In the genomic region with DNA sequence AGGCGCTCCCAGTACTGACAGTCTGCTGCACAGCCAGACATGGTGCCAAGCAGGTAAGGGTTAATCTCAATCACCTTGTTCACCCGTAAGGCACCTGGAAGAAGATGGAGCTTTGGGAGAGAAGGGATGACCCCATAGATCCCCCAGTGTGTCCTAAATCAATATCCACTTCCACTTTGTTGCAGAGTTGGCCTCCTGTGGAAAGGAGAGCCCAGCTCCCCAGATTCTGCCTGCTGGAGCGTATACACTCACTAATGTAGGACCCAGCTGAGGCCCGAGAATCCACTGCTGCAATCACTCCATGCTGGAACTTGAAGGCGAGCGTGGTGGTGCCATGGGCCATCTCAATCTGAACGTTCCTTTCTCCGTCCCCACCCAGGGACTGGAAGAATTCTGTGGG, we compare ENCODE assay signal across 9 cellular contexts. TPM values are rescaled to one million over a fixed set of nuclear protein-coding genes. Genes with fewer than 3 reads are reported as not detected.
DNase-seq lines count a peak whose midpoint lies in the region; ATAC-seq and TF ChIP-seq lines count a peak whose summit lies in the region.
"Had no signal": no experiment of that assay in that cellular context is flagged by ENCODE, and none has a peak within 500 bp of the region (broad histone marks: within the 10 kb centered on the region; RNA-seq: fewer than 3 reads in every experiment).

No MANE protein-coding gene starts in this region.

- CTCF ChIA-PET in CD8-positive, alpha-beta T cell (lab: Charles Lee) = interaction anchor here (1.0 to 11.2 kb wide), 5 partner anchors 9 to 142 kb away, joined by 3 to 320 read pairs (median 9); a partner anchor contains a TSS

- peak overlapping the region; percentile 99 for H3K4me3 Mint-ChIP-seq in CD8-positive, alpha-beta T cell
- peak overlapping the region; percentile 96 for H3K4me3 Mint-ChIP-seq in osteocyte (ENCODE audit: unreplicated experiment)

- H3K27me3 ChIP-seq in CD8-positive, alpha-beta T cell (ENCODE audit: insufficient read depth, low read length) = no peaks in the 10 kb centered on the region
- peaks cover 11% of the 10 kb centered on the region for H3K27me3 ChIP-seq in Loucy (ENCODE audit: insufficient read depth, low read length, poor library complexity, severe bottlenecking)
- H3K27me3 ChIP-seq in duodenal mucosa (ENCODE audit: control insufficient read depth in 1 of 2, insufficient read depth in 2 of 2, low read length in 2 of 2) = no peaks in the 10 kb centered on the region
- H3K27me3 ChIP-seq in dorsolateral prefrontal cortex = no peaks in the 10 kb centered on the region

- H2AFZ ChIP-seq in Loucy (ENCODE audit: low read length) = no peak overlapping the region

- H3K9me3 ChIP-seq in CD8-positive, alpha-beta T cell (ENCODE audit: low read length) = no peaks in the 10 kb centered on the region
- H3K9me3 ChIP-seq in Loucy (ENCODE audit: insufficient read depth, low read depth, low read length) (no peaks in the 10 kb centered on the region), duodenal mucosa (ENCODE audit: control insufficient read depth in 1 of 2, low read length in 2 of 2) (no peaks in the 10 kb centered on the region)

- no peaks in the 10 kb centered on the region for H3K9me2 ChIP-seq in Loucy (replicated peaks; ENCODE audit: low read depth, low read length)

- peaks cover 44% of the 10 kb centered on the region for H3K36me3 ChIP-seq in CD8-positive, alpha-beta T cell (ENCODE audit: insufficient read depth, low read length)
- H3K36me3 ChIP-seq in Loucy (ENCODE audit: insufficient read depth, low read length) (peaks cover 29% of the 10 kb centered on the region), duodenal mucosa (ENCODE audit: control insufficient read depth in 1 of 2, insufficient read depth in 2 of 2, low read length in 2 of 2) (peaks cover 43 to 50% of the 10 kb centered on the region in 2 donors)

- POLR2A ChIA-PET in CD8-positive, alpha-beta T cell (lab: Charles Lee) = interaction anchor here (0.7 to 6.1 kb wide), 4 partner anchors 12 to 129 kb away, joined by 3 to 135 read pairs (median 49); a partner anchor contains a TSS

- peaks cover 24% of the 10 kb centered on the region for H4K20me1 ChIP-seq in Loucy (ENCODE audit: insufficient read depth, low read length, poor library complexity, severe bottlenecking)

- H3K27me3 Mint-ChIP-seq in CD8-positive, alpha-beta T cell (ENCODE audit: low read depth) = no peaks in the 10 kb centered on the region
- H3K27me3 Mint-ChIP-seq in osteocyte (ENCODE audit: unreplicated experiment) = no peaks in the 10 kb centered on the region

- TF ChIP-seq CTCF in CD8-positive, alpha-beta T cell (IDR thresholded peaks at IDR 0.05) = no peak
- no peak for TF ChIP-seq CTCF in Loucy (conservative IDR thresholded peaks at IDR 0.05; ENCODE audit: low read length)
- no peak for TF ChIP-seq CTCF in osteocyte (IDR thresholded peaks at IDR 0.05)
- TF ChIP-seq CTCF in dorsolateral prefrontal cortex (IDR thresholded peaks at IDR 0.05 in 54 of 56, conservative IDR thresholded peaks at IDR 0.05 in 2 of 56; ENCODE audit: low read depth in 1 of 56, partially characterized antibody in 56 of 56) = no peak

- peaks cover 75% of the 10 kb centered on the region for H3K36me3 Mint-ChIP-seq in CD8-positive, alpha-beta T cell
- peaks cover 37% of the 10 kb centered on the region for H3K36me3 Mint-ChIP-seq in osteocyte (ENCODE audit: unreplicated experiment)

- H3K4me1 Mint-ChIP-seq in CD8-positive, alpha-beta T cell (ENCODE audit: low read depth) = peaks cover 73% of the 10 kb centered on the region
- peaks cover 21% of the 10 kb centered on the region for H3K4me1 Mint-ChIP-seq in osteocyte (ENCODE audit: unreplicated experiment)

- H3K79me2 ChIP-seq in Loucy (ENCODE audit: insufficient read depth, low read length) = peaks cover 76% of the 10 kb centered on the region

- H3K27ac ChIP-seq in CD8-positive, alpha-beta T cell (ENCODE audit: low read depth, low read length) = peak overlapping the region; percentile 96
- H3K27ac ChIP-seq in duodenal mucosa (ENCODE audit: low read depth, low read length) (no peak overlapping the region), dorsolateral prefrontal cortex (peak overlapping the region in 27 of 59 donors; percentile 5 to 98 (median 92))
- H3K27ac ChIP-seq: epithelial cell of prostate had no signal

- peak overlapping the region; percentile 99 for H3K4me3 ChIP-seq in CD8-positive, alpha-beta T cell (ENCODE audit: low read depth, low read length)
- peak overlapping the region; percentile 97 for H3K4me3 ChIP-seq in Loucy (ENCODE audit: low read length, poor library complexity, severe bottlenecking)
- H3K4me3 ChIP-seq in duodenal mucosa (ENCODE audit: low read depth in 1 of 2, low read length in 2 of 2) = peak overlapping the region; percentile 90 to 99
- peak overlapping the region in 23 of 59 donors; percentile 54 to 88 (median 76) for H3K4me3 ChIP-seq in dorsolateral prefrontal cortex

- intact Hi-C loops in CD8-positive, alpha-beta T cell (cut with DNase I, micrococcal nuclease) = loop anchor here in 1 of 2 experiments (5.0 to 10.0 kb wide), 2 partner anchors 572 to 665 kb away; a partner anchor contains a TSS
- intact Hi-C loops in dorsolateral prefrontal cortex (cut with DNase I) = no loop called here

- no peaks in the 10 kb centered on the region for H3K9me3 Mint-ChIP-seq in CD8-positive, alpha-beta T cell
- H3K9me3 Mint-ChIP-seq in osteocyte (ENCODE audit: unreplicated experiment) = no peaks in the 10 kb centered on the region

- peak overlapping the region; percentile 99 for H3K4me2 ChIP-seq in Loucy (ENCODE audit: low read depth, low read length, poor library complexity, severe bottlenecking)

- ATAC-seq in CD8-positive, alpha-beta T cell = no peak

- H3K9ac ChIP-seq in Loucy (ENCODE audit: low read depth, low read length, poor library complexity, severe bottlenecking) = peak overlapping the region; percentile 100
- peak overlapping the region; percentile 89 to 97 for H3K9ac ChIP-seq in duodenal mucosa (ENCODE audit: low read depth in 1 of 2, low read length in 2 of 2)

- H3F3A ChIP-seq in Loucy (ENCODE audit: low read depth) = peaks cover 24% of the 10 kb centered on the region

- H3K4me1 ChIP-seq in CD8-positive, alpha-beta T cell (ENCODE audit: insufficient read depth, low read length) = peaks cover 69% of the 10 kb centered on the region
- H3K4me1 ChIP-seq in Loucy (ENCODE audit: insufficient read depth, low read length, poor library complexity, severe bottlenecking) = peaks cover 69% of the 10 kb centered on the region
- peaks cover 35 to 39% of the 10 kb centered on the region in 2 donors for H3K4me1 ChIP-seq in duodenal mucosa (ENCODE audit: control insufficient read depth in 1 of 2, insufficient read depth in 2 of 2, low read length in 2 of 2)

- DNase-seq in CD8-positive, alpha-beta T cell = no peak
- no peak for DNase-seq in osteocyte (ENCODE audit: extremely low spot score, unreplicated experiment)
- no peak for DNase-seq in AG08395 (ENCODE audit: low spot score)
- no peak for DNase-seq in dorsolateral prefrontal cortex
- DNase-seq in activated effector memory CD4-positive, alpha-beta T cell treated with Interleukin-2 at 50 U/mL for 16 hours = no peak
- no peak for DNase-seq in activated gamma-delta T cell (lab: John Stamatoyannopoulos, UW)

- H3K27ac Mint-ChIP-seq in CD8-positive, alpha-beta T cell = peak overlapping the region; percentile 99
- H3K27ac Mint-ChIP-seq in osteocyte (ENCODE audit: unreplicated experiment) = peak overlapping the region; percentile 48

RNA-seq across cellular contexts. Expression of a gene that starts 1.2 kb away (rescaled TPM):
- total RNA-seq in CD8-positive, alpha-beta T cell = 100 to 1,000 TPM; 108 to 117 TPM
- total RNA-seq in osteocyte = 66.1 and 68.8 TPM in 2 replicates
- 10 to 100 TPM in 101 of 120 experiments, 1 to 10 TPM in 19; 6.7 to 33.3 (median 13.1) TPM for total RNA-seq in dorsolateral prefrontal cortex

RNA-seq across cellular contexts. Expression of a gene that starts 4.2 kb away (rescaled TPM):
- 10 to 100 TPM; 88.9 to 91.0 TPM for total RNA-seq in CD8-positive, alpha-beta T cell
- 50.1 and 51.9 TPM in 2 replicates for total RNA-seq in osteocyte
- total RNA-seq in dorsolateral prefrontal cortex = 10 to 100 TPM; 12.3 to 50.8 (median 24.2) TPM

RNA-seq across cellular contexts. Expression of a gene that starts 10.8 kb away (rescaled TPM):
- 10 to 100 TPM; 98.0 to 98.1 TPM for total RNA-seq in CD8-positive, alpha-beta T cell
- total RNA-seq in osteocyte (33.2 and 34.5 TPM in 2 replicates), dorsolateral prefrontal cortex (10 to 100 TPM; 10.8 to 44.1 (median 18.6) TPM)

RNA-seq across cellular contexts. Expression of a gene that starts 11.3 kb away (rescaled TPM):
- total RNA-seq in CD8-positive, alpha-beta T cell = 10 to 100 TPM; 32.9 to 34.7 TPM
- 20.8 and 26.2 TPM in 2 replicates for total RNA-seq in osteocyte
- 10 to 100 TPM in 85 of 120 experiments, 1 to 10 TPM in 35; 3.1 to 32.7 (median 12.7) TPM for total RNA-seq in dorsolateral prefrontal cortex

RNA-seq across cellular contexts. Expression of a gene that starts 25.9 kb away (rescaled TPM):
- 10 to 100 TPM; 12.8 to 13.4 TPM for total RNA-seq in CD8-positive, alpha-beta T cell
- 0.24 and 0.57 TPM in 2 replicates for total RNA-seq in osteocyte
- 1 to 10 TPM in 48 of 120 experiments, under 1 TPM in 40, not detected in 32; 0.33 to 9.9 (median 1.0) TPM for total RNA-seq in dorsolateral prefrontal cortex
